Comparison of ENCODE assay signal across 23 cellular contexts in the genomic region with DNA sequence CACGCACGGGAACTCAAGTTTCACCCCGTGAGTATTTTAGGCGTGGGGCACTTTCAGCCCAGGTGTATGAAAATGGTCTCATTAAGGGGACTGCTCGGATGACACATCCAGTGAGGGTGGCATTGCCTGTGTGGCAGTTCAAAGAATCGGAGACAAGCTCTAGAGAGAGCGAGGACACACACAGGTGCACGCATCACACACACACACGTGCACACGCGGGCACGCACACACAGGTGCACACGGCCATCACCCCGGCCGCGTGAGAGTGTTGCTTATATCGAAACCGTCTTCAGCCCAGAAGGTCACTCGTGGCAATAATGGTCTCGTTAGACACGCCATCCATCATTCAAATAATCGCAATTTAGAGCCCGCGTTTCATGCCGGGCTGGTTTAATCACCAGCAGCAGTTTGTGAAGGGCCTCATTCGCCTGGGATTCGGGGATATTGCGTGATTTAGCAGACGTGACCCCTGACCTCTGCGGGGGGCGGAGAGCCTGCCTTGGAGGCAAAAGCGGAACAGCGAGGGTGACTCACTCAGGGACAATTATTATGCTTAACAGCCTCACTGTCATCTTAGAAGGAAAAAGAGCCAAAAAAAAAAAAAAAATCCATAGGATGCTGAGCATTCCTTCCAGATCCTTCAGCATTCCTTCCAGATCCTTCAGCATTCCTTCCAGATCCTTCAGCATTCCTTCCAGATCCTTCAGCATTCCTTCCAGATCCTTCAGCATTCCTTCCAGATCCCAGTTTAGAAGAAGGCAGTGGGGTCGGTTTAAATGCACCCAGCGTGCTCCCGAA.
A peak's percentile ranks its signal among the peaks of the same experiment; 100 is the strongest.
DNase-seq lines count a peak whose midpoint lies in the region; ATAC-seq and TF ChIP-seq lines count a peak whose summit lies in the region.
"Had no signal": no experiment of that assay in that cellular context is flagged by ENCODE, and none has a peak within 500 bp of the region (broad histone marks: within the 10 kb centered on the region; RNA-seq: fewer than 3 reads in every experiment).

No MANE protein-coding gene starts in this region.

- H3K27ac ChIP-seq in HEK293 (ENCODE audit: extremely low read depth, low read depth, low read length) (no peak overlapping the region), neural cell (ENCODE audit: low read length) (no peak overlapping the region), right cardiac atrium (ENCODE audit: low read length) (no peak overlapping the region)
- H3K27ac ChIP-seq: parathyroid adenoma, RWPE1, vagina had no signal

- no peaks in the 10 kb centered on the region for H3K36me3 Mint-ChIP-seq in T-cell
- H3K36me3 Mint-ChIP-seq: activated CD8-positive, alpha-beta memory T cell treated with anti-CD3 and anti-CD28 coated beads, Interleukin-2, amount 10 ng/mL, durations not matched to agents 7 days and 5 days; CD4-positive, CD25-positive, alpha-beta regulatory T cell had no signal

- no peak overlapping the region for H3K27ac Mint-ChIP-seq in T-cell
- H3K27ac Mint-ChIP-seq: activated CD4-positive, alpha-beta T cell treated with anti-CD3 and anti-CD28 coated beads for 36 hours; activated CD8-positive, alpha-beta memory T cell treated with anti-CD3 and anti-CD28 coated beads, Interleukin-2, amount 10 ng/mL, durations not matched to agents 7 days and 5 days; activated naive CD8-positive, alpha-beta T cell treated with anti-CD3 and anti-CD28 coated beads, Interleukin-2, amount 50 U/mL, for 24 hours; CD4-positive, CD25-positive, alpha-beta regulatory T cell had no signal

- H3K27me3 ChIP-seq in adipocyte (replicated peaks; ENCODE audit: control insufficient read depth, insufficient read depth, low read length) (no peaks in the 10 kb centered on the region), neural cell (ENCODE audit: insufficient read depth, low read depth, low read length) (no peaks in the 10 kb centered on the region), right cardiac atrium (ENCODE audit: control insufficient read depth, insufficient read depth) (no peaks in the 10 kb centered on the region)
- H3K27me3 ChIP-seq: vagina had no signal

- no peak overlapping the region for H3K4me3 Mint-ChIP-seq in T-cell
- H3K4me3 Mint-ChIP-seq: activated CD4-positive, alpha-beta T cell treated with anti-CD3 and anti-CD28 coated beads for 36 hours; activated CD8-positive, alpha-beta memory T cell treated with anti-CD3 and anti-CD28 coated beads, Interleukin-2, amount 10 ng/mL, durations not matched to agents 7 days and 5 days; activated naive CD8-positive, alpha-beta T cell treated with anti-CD3 and anti-CD28 coated beads, Interleukin-2, amount 50 U/mL, for 24 hours; CD4-positive, CD25-positive, alpha-beta regulatory T cell had no signal

- H3K9me2 ChIP-seq in neural cell (ENCODE audit: insufficient read depth, low read length), result no peaks in the 10 kb centered on the region

- H3K9ac ChIP-seq in adipocyte (ENCODE audit: low read length) (no peak overlapping the region), neural cell (ENCODE audit: low read length) (no peak overlapping the region)
- H3K9ac ChIP-seq: parathyroid adenoma had no signal

- H3K4me1 Mint-ChIP-seq in T-cell, result no peaks in the 10 kb centered on the region
- H3K4me1 Mint-ChIP-seq: activated CD4-positive, alpha-beta T cell treated with anti-CD3 and anti-CD28 coated beads for 36 hours; activated CD8-positive, alpha-beta memory T cell treated with anti-CD3 and anti-CD28 coated beads, Interleukin-2, amount 10 ng/mL, durations not matched to agents 7 days and 5 days; activated naive CD8-positive, alpha-beta T cell treated with anti-CD3 and anti-CD28 coated beads, Interleukin-2, amount 50 U/mL, for 24 hours; CD4-positive, CD25-positive, alpha-beta regulatory T cell had no signal

- H3K9me3 Mint-ChIP-seq in T-cell, result peaks cover 0 to 18% (median 0%) of the 10 kb centered on the region in 3 donors

- no peaks in the 10 kb centered on the region for H3K36me3 ChIP-seq in HEK293 (ENCODE audit: control insufficient read depth in 2 of 2, insufficient read depth in 1 of 2, low read length in 2 of 2)
- H3K36me3 ChIP-seq in adipocyte (ENCODE audit: control insufficient read depth, insufficient read depth, low read length, severe bottlenecking), result no peaks in the 10 kb centered on the region
- no peaks in the 10 kb centered on the region for H3K36me3 ChIP-seq in neural cell (ENCODE audit: insufficient read depth, low read length)
- H3K36me3 ChIP-seq: vagina had no signal

- no peak for TF ChIP-seq EP300 in neural cell (conservative IDR thresholded peaks at IDR 0.05; ENCODE audit: poor library complexity, severe bottlenecking)

- no peak overlapping the region for H3K4me3 ChIP-seq in AG10803 (ENCODE audit: low read length)
- no peak overlapping the region for H3K4me3 ChIP-seq in HEK293 (ENCODE audit: low read depth, low read length)
- H3K4me3 ChIP-seq in adipocyte (ENCODE audit: low read length), result no peak overlapping the region
- H3K4me3 ChIP-seq in neural cell (ENCODE audit: low read length), result no peak overlapping the region
- H3K4me3 ChIP-seq in right cardiac atrium (ENCODE audit: low read length), result no peak overlapping the region
- H3K4me3 ChIP-seq: lung, vagina had no signal

- no peaks in the 10 kb centered on the region for H3K79me2 ChIP-seq in neural cell (replicated peaks; ENCODE audit: insufficient read depth, low read length)
- H3K79me2 ChIP-seq: parathyroid adenoma had no signal

- TF ChIP-seq CTCF in AG10803 (conservative IDR thresholded peaks at IDR 0.05; ENCODE audit: low read length) (no peak), HEK293 (tag by site-specific recombination; IDR thresholded peaks at IDR 0.05) (no peak), neural cell (IDR thresholded peaks at IDR 0.05; ENCODE audit: poor library complexity, severe bottlenecking) (no peak)

- no peak for TF ChIP-seq RAD21 in neural cell (conservative IDR thresholded peaks at IDR 0.05)

- H3K4me2 ChIP-seq in neural cell (ENCODE audit: low read length), result no peak overlapping the region

- no peak for ATAC-seq in right cardiac atrium
- no peak for ATAC-seq in GM21737 (IDR thresholded peaks at IDR 0.05; ENCODE audit: unreplicated experiment)
- ATAC-seq in T-cell (replicated peaks in 1 of 4), result no peak
- ATAC-seq: activated CD4-positive, alpha-beta T cell treated with anti-CD3 and anti-CD28 coated beads for 36 hours; activated CD8-positive, alpha-beta memory T cell treated with anti-CD3 and anti-CD28 coated beads, Interleukin-2, amount 10 ng/mL, durations not matched to agents 7 days and 5 days; activated naive CD8-positive, alpha-beta T cell treated with anti-CD3 and anti-CD28 coated beads, Interleukin-2, amount 50 U/mL, for 24 hours had no signal

- H3K27me3 Mint-ChIP-seq in T-cell, result peaks cover 9 to 24% of the 10 kb centered on the region in 2 donors
- H3K27me3 Mint-ChIP-seq: activated CD4-positive, alpha-beta T cell treated with anti-CD3 and anti-CD28 coated beads for 36 hours; activated CD8-positive, alpha-beta memory T cell treated with anti-CD3 and anti-CD28 coated beads, Interleukin-2, amount 10 ng/mL, durations not matched to agents 7 days and 5 days; activated naive CD8-positive, alpha-beta T cell treated with anti-CD3 and anti-CD28 coated beads, Interleukin-2, amount 50 U/mL, for 24 hours; CD4-positive, CD25-positive, alpha-beta regulatory T cell had no signal

- CTCF ChIA-PET in HEK293 (lab: Yijun Ruan, JAX), result no interaction called here
- CTCF ChIA-PET in T-cell (lab: Charles Lee), result no interaction called here

- no peaks in the 10 kb centered on the region for H3F3A ChIP-seq in neural cell (ENCODE audit: insufficient read depth, low read length, poor library complexity, severe bottlenecking)

- H2AFZ ChIP-seq in neural cell (ENCODE audit: low read depth, low read length), result no peak overlapping the region
- H2AFZ ChIP-seq: parathyroid adenoma had no signal

- no peaks in the 10 kb centered on the region for H4K20me1 ChIP-seq in neural cell (ENCODE audit: insufficient read depth)

- POLR2A ChIA-PET in HEK293 (lab: Yijun Ruan, JAX) (no interaction called here), T-cell (lab: Charles Lee) (no interaction called here)

- H3K9me3 ChIP-seq in HEK293 (ENCODE audit: control insufficient read depth, insufficient read depth, low read depth, low read length) (no peaks in the 10 kb centered on the region), adipocyte (ENCODE audit: control insufficient read depth, low read length) (no peaks in the 10 kb centered on the region), neural cell (ENCODE audit: low read length) (no peaks in the 10 kb centered on the region), right cardiac atrium (ENCODE audit: control insufficient read depth, low read length) (no peaks in the 10 kb centered on the region)
- H3K9me3 ChIP-seq: vagina had no signal

- intact Hi-C loops in right cardiac atrium (cut with DNase I), result no loop called here

- H3K4me1 ChIP-seq in HEK293 (ENCODE audit: control insufficient read depth, insufficient read depth, low read length), result no peaks in the 10 kb centered on the region
- no peaks in the 10 kb centered on the region for H3K4me1 ChIP-seq in adipocyte (ENCODE audit: control insufficient read depth, insufficient read depth, low read length)
- no peaks in the 10 kb centered on the region for H3K4me1 ChIP-seq in right cardiac atrium (ENCODE audit: control insufficient read depth, insufficient read depth, low read length)
- H3K4me1 ChIP-seq: parathyroid adenoma, vagina had no signal

- peak; percentile 57 for DNase-seq in AG10803 (ENCODE audit: low read depth)
- peak; percentile 61 for DNase-seq in adipocyte (ENCODE audit: low read depth)
- no peak for DNase-seq in right cardiac atrium
- no peak for DNase-seq in medulla oblongata (ENCODE audit: extremely low spot score)
- no peak for DNase-seq in T-cell
- DNase-seq: activated CD4-positive, alpha-beta T cell treated with anti-CD3 and anti-CD28 coated beads for 36 hours; activated CD8-positive, alpha-beta memory T cell treated with anti-CD3 and anti-CD28 coated beads, Interleukin-2, amount 10 ng/mL, durations not matched to agents 7 days and 5 days; activated naive CD8-positive, alpha-beta T cell treated with anti-CD3 and anti-CD28 coated beads, Interleukin-2, amount 50 U/mL, for 24 hours; CD4-positive, CD25-positive, alpha-beta regulatory T cell; cortex of kidney; DMS53; IMR-90; NCI-H1930; NCI-H510A treated with DMSO at 0.1 percent for 48 hours; stimulated activated CD4-positive, alpha-beta T cell treated with anti-CD3 and anti-CD28 coated beads, Interleukin-2, amount 100 ng/mL, for 48 hours; SW 1271 had no signal

- WGBS in right cardiac atrium, result 89% methylated on average over 36 of the region's 36 CpGs

TF ChIP-seq in HEK293, 187 proteins besides CTCF, POLR2A, EP300 and RAD21 (continues in another document):
- no peak for TF ChIP-seq ZNF670 (tag by site-specific recombination; IDR thresholded peaks at IDR 0.05; ENCODE audit: low read depth)

TF ChIP-seq in neural cell, 6 proteins besides CTCF, POLR2A, EP300 and RAD21 (continues in another document):
- TF ChIP-seq POLR2AphosphoS5 (IDR thresholded peaks at IDR 0.05), result no peak

Comparison
In these comparisons a context has a peak if more than half of its experiments do, and no peak if none do; other contexts are left out.
1. DNase-seq: peak in AG10803 (single experiment) and adipocyte (single experiment); none in right cardiac atrium (0 of 3), medulla oblongata (single experiment) and T-cell (0 of 34).